ENCODE assay signal across 10 cellular contexts in the genomic region with DNA sequence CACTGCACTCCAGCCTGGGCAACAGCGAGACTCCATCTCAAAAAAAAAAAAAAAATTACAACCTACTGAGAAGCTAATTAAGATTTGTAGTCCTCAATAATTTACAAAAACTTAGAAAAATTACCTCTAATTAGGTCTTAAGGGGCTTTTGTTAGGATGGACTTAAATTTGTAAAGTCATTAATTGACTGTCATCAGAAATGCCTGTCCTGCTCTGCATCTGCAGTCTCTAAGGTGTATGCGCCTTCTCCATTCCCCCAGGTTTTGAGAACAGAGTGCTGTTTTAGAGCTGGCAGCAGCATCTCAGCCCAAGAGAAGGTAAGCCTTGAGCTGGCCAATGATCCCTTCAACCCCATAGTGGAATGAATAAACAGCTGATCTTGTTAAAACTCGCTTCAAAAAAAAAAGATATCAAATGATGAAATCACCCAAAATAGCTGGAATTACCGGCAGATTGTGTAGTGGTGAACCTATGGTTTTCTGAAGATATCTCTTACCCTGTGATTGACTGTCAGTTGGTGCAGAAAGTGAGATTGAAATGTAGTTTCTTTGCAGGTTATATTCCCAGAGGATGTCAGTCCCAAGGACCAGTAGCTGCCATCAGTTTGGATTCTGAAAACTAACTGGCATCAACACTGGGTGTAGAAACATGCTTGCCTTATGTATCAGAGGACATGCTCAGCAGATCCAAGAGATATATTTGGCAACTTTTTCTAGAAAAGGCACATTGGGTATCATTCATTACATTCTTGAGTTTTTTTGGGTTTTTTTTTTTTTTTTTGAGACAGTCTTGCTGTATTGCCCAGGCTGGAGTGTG. TPM values are rescaled to one million over a fixed set of nuclear protein-coding genes. Genes with fewer than 3 reads are reported as not detected.
DNase-seq lines count a peak whose midpoint lies in the region; ATAC-seq and TF ChIP-seq lines count a peak whose summit lies in the region.
"Had no signal": no experiment of that assay in that cellular context is flagged by ENCODE, and none has a peak within 500 bp of the region (broad histone marks: within the 10 kb centered on the region; RNA-seq: fewer than 3 reads in every experiment).

No MANE protein-coding gene starts in this region.

- H3K9me3 Mint-ChIP-seq in activated CD4-positive, alpha-beta T cell treated with anti-CD3 and anti-CD28 coated beads, Interleukin-2, amount 10 ng/mL, durations not matched to agents 24 days and 14 days: peaks cover 2% of the 10 kb centered on the region

- intact Hi-C loops in activated CD4-positive, alpha-beta T cell treated with anti-CD3 and anti-CD28 coated beads, Interleukin-2, amount 10 ng/mL, durations not matched to agents 24 days and 14 days (cut with micrococcal nuclease): no loop called here
- intact Hi-C loops in spleen (cut with DNase I; ENCODE audit: low total_unique reads) (no loop called here), head of caudate nucleus (cut with DNase I) (no loop called here)

- H3K36me3 Mint-ChIP-seq in activated CD4-positive, alpha-beta T cell treated with anti-CD3 and anti-CD28 coated beads, Interleukin-2, amount 10 ng/mL, durations not matched to agents 24 days and 14 days (ENCODE audit: low read depth): peaks cover 57% of the 10 kb centered on the region

- H3K27ac Mint-ChIP-seq in activated CD4-positive, alpha-beta T cell treated with anti-CD3 and anti-CD28 coated beads, Interleukin-2, amount 10 ng/mL, durations not matched to agents 24 days and 14 days: peak overlapping the region; percentile 99

- DNase-seq in activated CD4-positive, alpha-beta T cell treated with anti-CD3 and anti-CD28 coated beads, Interleukin-2, amount 10 ng/mL, durations not matched to agents 24 days and 14 days: no peak
- no peak for DNase-seq in activated CD4-positive, alpha-beta T cell treated with anti-CD3 and anti-CD28 coated beads for 4 hours
- DNase-seq in SJCRH30 (no peak), epithelial cell of proximal tubule (ENCODE audit: low read depth) (no peak), spleen (no peak), head of caudate nucleus (no peak), GM20000 (ENCODE audit: low spot score) (no peak)
- DNase-seq: NCI-H526 treated with DMSO at 0.1 percent for 48 hours; stimulated activated naive CD4-positive, alpha-beta T cell treated with Interleukin-2 at 50 U/mL for 16 hours had no signal

- peak overlapping the region; percentile 89 for H3K4me3 ChIP-seq in SJCRH30
- H3K4me3 ChIP-seq in epithelial cell of proximal tubule (ENCODE audit: low read depth, low read length): peak overlapping the region; percentile 79
- peak overlapping the region in 5 of 8 donors; percentile 5 to 96 (median 82) for H3K4me3 ChIP-seq in spleen

- H3K27ac ChIP-seq in SJCRH30 (no peak overlapping the region), spleen (peak overlapping the region in 6 of 8 donors; percentile 92 to 96 (median 92))

- no peak for ATAC-seq in activated CD4-positive, CD25-positive, alpha-beta regulatory T cell treated with anti-CD3 and anti-CD28 coated beads, Interleukin-2, amount 50 U/mL, for 24 hours

- H3K27me3 Mint-ChIP-seq in activated CD4-positive, alpha-beta T cell treated with anti-CD3 and anti-CD28 coated beads, Interleukin-2, amount 10 ng/mL, durations not matched to agents 24 days and 14 days: no peaks in the 10 kb centered on the region

- H3K4me1 Mint-ChIP-seq in activated CD4-positive, alpha-beta T cell treated with anti-CD3 and anti-CD28 coated beads, Interleukin-2, amount 10 ng/mL, durations not matched to agents 24 days and 14 days: peaks cover 46% of the 10 kb centered on the region

- H3K27me3 ChIP-seq in SJCRH30 (no peaks in the 10 kb centered on the region), spleen (replicated peaks in 1 of 7) (no peaks in the 10 kb centered on the region)

- H3K4me1 ChIP-seq in SJCRH30 (peaks cover 37% of the 10 kb centered on the region), spleen (peaks cover 26 to 77% (median 68%) of the 10 kb centered on the region in 6 donors)

- 52 to 82% (median 60%) methylated on average over 4 of the region's 4 CpGs for WGBS in spleen, 5 donors

- peaks cover 68% of the 10 kb centered on the region for H3K36me3 ChIP-seq in SJCRH30
- H3K36me3 ChIP-seq in spleen: peaks cover 0 to 67% (median 45%) of the 10 kb centered on the region in 6 donors

- TF ChIP-seq CTCF in epithelial cell of proximal tubule (conservative IDR thresholded peaks at IDR 0.05; ENCODE audit: low read depth, low read length) (no peak), spleen (IDR thresholded peaks at IDR 0.05 in 8 of 11, conservative IDR thresholded peaks at IDR 0.05 in 3 of 11) (no peak), GM20000 (IDR thresholded peaks at IDR 0.05; ENCODE audit: extremely low read depth, missing control alignments) (no peak)

- peak overlapping the region; percentile 99 for H3K4me3 Mint-ChIP-seq in activated CD4-positive, alpha-beta T cell treated with anti-CD3 and anti-CD28 coated beads, Interleukin-2, amount 10 ng/mL, durations not matched to agents 24 days and 14 days

- TF ChIP-seq POLR2A in spleen (IDR thresholded peaks at IDR 0.05): no peak

- no peaks in the 10 kb centered on the region for H3K9me3 ChIP-seq in SJCRH30 (replicated peaks)
- H3K9me3 ChIP-seq in spleen: no peaks in the 10 kb centered on the region

RNA-seq across cellular contexts. Expression of gene TRPV2, which starts 25.7 kb away (rescaled TPM):
- 29.6 and 38.7 TPM in 2 replicates for total RNA-seq in activated CD4-positive, alpha-beta T cell treated with anti-CD3 and anti-CD28 coated beads, Interleukin-2, amount 10 ng/mL, durations not matched to agents 24 days and 14 days
- total RNA-seq in SJCRH30 (2014; rRNA removed; shearing (Covaris generic)): 0.42 and 0.63 TPM in 2 replicates
- 8.5 and 28.4 TPM in 2 replicates for total RNA-seq in epithelial cell of proximal tubule
- total RNA-seq in spleen: 10 to 100 TPM; 44.8 to 85.7 (median 50.2) TPM
- 10 to 100 TPM; 37.0 to 61.3 (median 55.0) TPM for polyA plus RNA-seq in spleen

RNA-seq across cellular contexts. Expression of gene LRRC75A, which starts 51.0 kb away (rescaled TPM):
- 1.3 and 1.5 TPM in 2 replicates for total RNA-seq in activated CD4-positive, alpha-beta T cell treated with anti-CD3 and anti-CD28 coated beads, Interleukin-2, amount 10 ng/mL, durations not matched to agents 24 days and 14 days
- total RNA-seq in SJCRH30 (2014; rRNA removed; shearing (Covaris generic)): 3.7 and 4.8 TPM in 2 replicates
- total RNA-seq in epithelial cell of proximal tubule: 0.22 and 0.23 TPM in 2 replicates
- 10 to 100 TPM; 12.1 to 26.4 (median 22.3) TPM for total RNA-seq in spleen
- 10 to 100 TPM in 1 of 3 donors, 1 to 10 TPM in 2; 4.2 to 10.5 (median 4.8) TPM for polyA plus RNA-seq in spleen
